ENCODE assay signal across 8 cellular contexts in genomic region chrX:150365051-150365952, GRCh38. TPM values are rescaled to one million over a fixed set of nuclear protein-coding genes. Genes with fewer than 3 reads are reported as not detected.
DNase-seq lines count a peak whose midpoint lies in the region; ATAC-seq and TF ChIP-seq lines count a peak whose summit lies in the region.

No MANE protein-coding gene starts in this region.

- H3K9me3 Mint-ChIP-seq in chondrocyte (ENCODE audit: low read depth): peaks cover 3% of the 10 kb centered on the region

- peak; percentile 84 for DNase-seq in DMS53 (lab: John Stamatoyannopoulos, UW)
- peak; percentile 80 for DNase-seq in NB4 (ENCODE audit: low read depth)
- no peak for DNase-seq in chondrocyte (ENCODE audit: low spot score)
- peak; percentile 73 for DNase-seq in kidney tubule cell (ENCODE audit: low spot score)
- peak; percentile 52 for DNase-seq in stimulated activated CD4-positive, alpha-beta T cell treated with anti-CD3 and anti-CD28 coated beads, Interleukin-12 subunit alpha, Interleukin-12 subunit beta, amount 100 ng/mL, for 4 hours
- DNase-seq in dedifferentiated amniotic fluid mesenchymal stem cell (ENCODE audit: extremely low spot score): no peak

- H3K36me3 Mint-ChIP-seq in chondrocyte (ENCODE audit: low read depth): no peaks in the 10 kb centered on the region

- no peak for ATAC-seq in HG02870 (IDR thresholded peaks at IDR 0.05; ENCODE audit: unreplicated experiment)

- TF ChIP-seq CTCF in NB4 (IDR thresholded peaks at IDR 0.05; ENCODE audit: low read depth, low read length): peak; percentile 28
- peak; percentile 47 for TF ChIP-seq CTCF in WI38 (IDR thresholded peaks at IDR 0.05; ENCODE audit: low read depth, low read length)
- TF ChIP-seq CTCF in chondrocyte (IDR thresholded peaks at IDR 0.05): peak; percentile 83

- H3K27me3 Mint-ChIP-seq in chondrocyte (ENCODE audit: low read depth): no peaks in the 10 kb centered on the region

- H3K4me3 ChIP-seq in NB4 (ENCODE audit: low read depth, low read length): peak overlapping the region; percentile 11
- peak overlapping the region; percentile 69 for H3K4me3 ChIP-seq in WI38 (ENCODE audit: low read depth, low read length)

- H3K4me3 Mint-ChIP-seq in chondrocyte (ENCODE audit: unreplicated experiment): peak overlapping the region; percentile 79

- peaks cover 16% of the 10 kb centered on the region for H3K4me1 Mint-ChIP-seq in chondrocyte (ENCODE audit: low read depth)

- peak overlapping the region; percentile 91 for H3K27ac Mint-ChIP-seq in chondrocyte (ENCODE audit: unreplicated experiment)

- no peak for TF ChIP-seq POLR2A in NB4 (IDR thresholded peaks at IDR 0.05; ENCODE audit: extremely low read depth, insufficient read length)

RNA-seq across cellular contexts. Expression of gene MAMLD1, which starts 2.2 kb away (rescaled TPM):
- 6.0 to 9.3 TPM (median 8.8 TPM) in 3 replicates for total RNA-seq in chondrocyte

Comparison
In these comparisons a context has a peak if more than half of its experiments do, and no peak if none do; other contexts are left out.
1. DNase-seq: peak in DMS53 (single experiment), NB4 (single experiment), kidney tubule cell (single experiment) and stimulated activated CD4-positive, alpha-beta T cell treated with anti-CD3 and anti-CD28 coated beads, Interleukin-12 subunit alpha, Interleukin-12 subunit beta, amount 100 ng/mL, for 4 hours (single experiment); none in chondrocyte (single experiment) and dedifferentiated amniotic fluid mesenchymal stem cell (single experiment).
2. CTCF ChIP-seq: peak in every context shown above with its lines; median percentile 83 in chondrocyte; 47 in WI38; 28 in NB4.